In the genomic region with DNA sequence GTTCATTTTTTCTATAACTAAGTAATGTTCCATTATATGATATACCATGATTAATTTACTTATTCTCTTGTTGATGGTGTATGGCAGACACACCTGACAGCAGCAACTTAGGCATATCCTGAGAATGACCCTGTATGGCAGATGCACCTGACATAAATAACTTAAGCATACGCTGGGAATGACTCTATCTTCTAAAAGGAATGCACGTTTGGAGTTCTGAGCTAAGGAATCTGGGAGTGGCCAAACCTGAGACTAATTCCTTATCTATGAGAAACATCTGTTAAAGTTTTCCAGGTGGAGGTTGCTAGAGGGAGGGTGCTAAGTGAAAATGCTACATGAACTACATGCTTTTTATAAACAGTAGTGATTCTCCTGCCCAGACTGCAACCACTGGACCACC, we compare ENCODE assay signal across 26 cellular contexts.
"Had no signal": no experiment of that assay in that cellular context is flagged by ENCODE, and none has a peak within 500 bp of the region (broad histone marks: within the 10 kb centered on the region; RNA-seq: fewer than 3 reads in every experiment).

No MANE protein-coding gene starts in this region.

- H3K27me3 ChIP-seq: ascending aorta had no signal

- H3K27me3 Mint-ChIP-seq: activated CD4-positive, alpha-beta T cell treated with anti-CD3 and anti-CD28 coated beads, Interleukin-2, amount 10 ng/mL, durations not matched to agents 24 days and 14 days; activated CD8-positive, alpha-beta T cell treated with anti-CD3 and anti-CD28 coated beads for 36 hours; activated naive CD4-positive, alpha-beta T cell treated with anti-CD3 and anti-CD28 coated beads, Interleukin-2, amount 50 U/mL, for 24 hours; activated naive CD8-positive, alpha-beta T cell treated with anti-CD3 and anti-CD28 coated beads, Interleukin-2, amount 10 ng/mL, durations not matched to agents 7 days and 5 days; activated T-cell treated with anti-CD3 and anti-CD28 coated beads, Interleukin-2, amount 50 U/mL, for 24 hours had no signal

- ATAC-seq: activated CD8-positive, alpha-beta T cell treated with anti-CD3 and anti-CD28 coated beads for 36 hours had no signal

- H3K4me3 ChIP-seq: ascending aorta, PC-9 had no signal

- H3K9ac ChIP-seq: KMS-11 had no signal

- H3K4me2 ChIP-seq: KMS-11, PC-9 had no signal

- H3K9me3 Mint-ChIP-seq: activated CD4-positive, alpha-beta T cell treated with anti-CD3 and anti-CD28 coated beads, Interleukin-2, amount 10 ng/mL, durations not matched to agents 24 days and 14 days; activated CD8-positive, alpha-beta T cell treated with anti-CD3 and anti-CD28 coated beads for 36 hours; activated naive CD4-positive, alpha-beta T cell treated with anti-CD3 and anti-CD28 coated beads, Interleukin-2, amount 50 U/mL, for 24 hours; activated naive CD8-positive, alpha-beta T cell treated with anti-CD3 and anti-CD28 coated beads, Interleukin-2, amount 10 ng/mL, durations not matched to agents 7 days and 5 days; activated T-helper 2 cell treated with anti-CD3 and anti-CD28 coated beads, Interferon-gamma antibody, Interleukin-2, Interleukin-4, amounts not matched to agents 10 μg/mL and 5 μg/mL and 100 μg/mL, durations not matched to agents 14 hours and 24 hours and 36 hours had no signal

- H2AFZ ChIP-seq: PC-9 had no signal

- H3K4me3 Mint-ChIP-seq: activated CD4-positive, alpha-beta T cell treated with anti-CD3 and anti-CD28 coated beads, Interleukin-2, amount 10 ng/mL, durations not matched to agents 24 days and 14 days; activated CD8-positive, alpha-beta T cell treated with anti-CD3 and anti-CD28 coated beads for 36 hours; activated naive CD4-positive, alpha-beta T cell treated with anti-CD3 and anti-CD28 coated beads, Interleukin-2, amount 50 U/mL, for 24 hours; activated naive CD8-positive, alpha-beta T cell treated with anti-CD3 and anti-CD28 coated beads, Interleukin-2, amount 10 ng/mL, durations not matched to agents 7 days and 5 days; activated T-cell treated with anti-CD3 and anti-CD28 coated beads, Interleukin-2, amount 50 U/mL, for 24 hours had no signal

- H3K4me1 Mint-ChIP-seq: activated CD4-positive, alpha-beta T cell treated with anti-CD3 and anti-CD28 coated beads, Interleukin-2, amount 10 ng/mL, durations not matched to agents 24 days and 14 days; activated naive CD4-positive, alpha-beta T cell treated with anti-CD3 and anti-CD28 coated beads, Interleukin-2, amount 50 U/mL, for 24 hours; activated naive CD8-positive, alpha-beta T cell treated with anti-CD3 and anti-CD28 coated beads, Interleukin-2, amount 10 ng/mL, durations not matched to agents 7 days and 5 days had no signal

- H3K27ac Mint-ChIP-seq: activated CD4-positive, alpha-beta T cell treated with anti-CD3 and anti-CD28 coated beads, Interleukin-2, amount 10 ng/mL, durations not matched to agents 24 days and 14 days; activated CD8-positive, alpha-beta T cell treated with anti-CD3 and anti-CD28 coated beads for 36 hours; activated naive CD4-positive, alpha-beta T cell treated with anti-CD3 and anti-CD28 coated beads, Interleukin-2, amount 50 U/mL, for 24 hours; activated naive CD8-positive, alpha-beta T cell treated with anti-CD3 and anti-CD28 coated beads, Interleukin-2, amount 10 ng/mL, durations not matched to agents 7 days and 5 days; activated T-cell treated with anti-CD3 and anti-CD28 coated beads, Interleukin-2, amount 50 U/mL, for 24 hours; activated T-helper 2 cell treated with anti-CD3 and anti-CD28 coated beads, Interferon-gamma antibody, Interleukin-2, Interleukin-4, amounts not matched to agents 10 μg/mL and 5 μg/mL and 100 μg/mL, durations not matched to agents 14 hours and 24 hours and 36 hours had no signal

- H3K36me3 ChIP-seq: ascending aorta had no signal

- H3K27ac ChIP-seq: ascending aorta, KMS-11, PC-9, RWPE1 had no signal

- H3K36me3 Mint-ChIP-seq: activated naive CD4-positive, alpha-beta T cell treated with anti-CD3 and anti-CD28 coated beads, Interleukin-2, amount 50 U/mL, for 24 hours; activated naive CD8-positive, alpha-beta T cell treated with anti-CD3 and anti-CD28 coated beads, Interleukin-2, amount 10 ng/mL, durations not matched to agents 7 days and 5 days had no signal

- DNase-seq: activated CD4-positive, alpha-beta T cell treated with anti-CD3 and anti-CD28 coated beads, Interleukin-2, amount 10 ng/mL, durations not matched to agents 24 days and 14 days; activated CD4-positive, alpha-beta T cell treated with anti-CD3 and anti-CD28 coated beads, Interleukin-2, amount 50 U/mL, for 4 hours; activated CD8-positive, alpha-beta T cell treated with anti-CD3 and anti-CD28 coated beads for 36 hours; activated gamma-delta T cell; activated naive CD4-positive, alpha-beta T cell treated with Interleukin-2 at 50 U/mL for 16 hours; activated naive CD8-positive, alpha-beta T cell treated with anti-CD3 and anti-CD28 coated beads, Interleukin-2, amount 10 ng/mL, durations not matched to agents 7 days and 5 days; activated T-cell treated with anti-CD3 and anti-CD28 coated beads, Interleukin-2, amount 50 U/mL, for 24 hours; amygdala; NCI-H1092 treated with DMSO at 0.1 percent for 48 hours; NCI-H1417; NCI-H146; NCI-H187; NCI-H2029 treated with DMSO at 0.1 percent for 48 hours; NCI-H2107; NCI-H2171; NCI-H510A; NCI-H526; Right ventricle myocardium superior; SW 1271; T1000 had no signal

- H3K9me3 ChIP-seq: ascending aorta had no signal
